14 cellular contexts compared by ENCODE assay signal in the genomic region with DNA sequence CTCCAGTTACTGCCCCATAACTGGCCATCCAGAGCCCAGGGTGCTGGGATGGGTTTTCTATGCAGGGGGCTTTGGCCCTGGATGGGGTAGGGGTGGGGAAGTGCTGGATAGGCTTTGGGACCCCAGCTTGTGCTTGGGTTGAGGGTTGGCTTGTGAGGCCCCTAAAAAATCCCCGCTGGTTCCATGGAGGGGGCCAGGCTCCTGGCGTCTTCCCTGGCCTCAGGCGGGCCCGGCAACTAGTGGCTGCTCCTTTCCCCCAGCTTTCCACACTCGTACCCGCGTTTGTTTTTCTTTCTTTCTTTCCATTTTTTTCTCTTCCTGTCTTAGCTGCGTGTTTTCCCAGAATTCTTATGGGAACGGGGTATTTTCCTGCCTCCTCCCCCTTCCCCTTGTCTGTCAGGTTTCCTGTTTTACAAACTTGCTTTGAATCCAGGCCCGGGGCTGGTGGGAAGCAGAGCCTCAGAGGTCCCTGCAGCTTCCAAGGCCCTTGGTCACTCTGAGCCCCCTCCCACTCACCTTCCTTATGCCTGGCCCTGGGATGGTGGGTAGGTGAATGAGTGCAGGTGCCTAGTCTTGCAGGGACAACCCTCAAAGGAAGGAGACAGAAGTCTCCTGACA. TPM values are rescaled to one million over a fixed set of nuclear protein-coding genes. Genes with fewer than 3 reads are reported as not detected.
DNase-seq lines count a peak whose midpoint lies in the region; ATAC-seq lines count a peak whose summit lies in the region.
"Had no signal": no experiment of that assay in that cellular context is flagged by ENCODE, and none has a peak within 500 bp of the region (broad histone marks: within the 10 kb centered on the region; RNA-seq: fewer than 3 reads in every experiment).

No MANE protein-coding gene starts in this region.

- no peak overlapping the region for H3K4me2 ChIP-seq in trophoblast cell (ENCODE audit: low read length)

- H3K4me1 Mint-ChIP-seq in stimulated activated naive CD8-positive, alpha-beta T cell treated with anti-CD3 and anti-CD28 coated beads, Interleukin-15, amount 100 ng/mL, for 72 hours: peaks cover 87% of the 10 kb centered on the region

- no peak for DNase-seq in stimulated activated naive CD8-positive, alpha-beta T cell treated with anti-CD3 and anti-CD28 coated beads, Interleukin-15, amount 100 ng/mL, for 72 hours
- DNase-seq in stimulated activated naive CD8-positive, alpha-beta T cell treated with anti-CD3 and anti-CD28 coated beads, Interleukin-15, Interleukin-2, amounts not matched to agents 100 U/mL and 50 U/mL, for 24 hours: no peak
- DNase-seq in islet precursor cell (peak; percentile 71), trophoblast cell (no peak), NOMO-1 treated with dmso at 0.1 percent for 144 hours (lab: John Stamatoyannopoulos, UW; ENCODE audit: unreplicated experiment) (no peak), medulla oblongata (ENCODE audit: extremely low spot score) (no peak), KBM-7 (no peak)
- DNase-seq: activated CD4-positive, alpha-beta T cell treated with anti-CD3 and anti-CD28 coated beads, Interleukin-2, amount 50 U/mL, for 1 hour; Calu3; natural killer cell; NCI-H345; T-helper 17 cell had no signal

- peak overlapping the region; percentile 78 for H2AK5ac ChIP-seq in trophoblast cell (ENCODE audit: low read length)

- H3K27me3 ChIP-seq in trophoblast cell (ENCODE audit: insufficient read depth, low read length): no peaks in the 10 kb centered on the region

- peak overlapping the region; percentile 93 for H3K14ac ChIP-seq in trophoblast cell (ENCODE audit: low read length)

- H3K23ac ChIP-seq in trophoblast cell (ENCODE audit: low read length): no peak overlapping the region

- no peaks in the 10 kb centered on the region for H3K9me3 Mint-ChIP-seq in stimulated activated naive CD8-positive, alpha-beta T cell treated with anti-CD3 and anti-CD28 coated beads, Interleukin-15, amount 100 ng/mL, for 72 hours
- H3K9me3 Mint-ChIP-seq: natural killer cell had no signal

- peak overlapping the region; percentile 91 for H2BK12ac ChIP-seq in trophoblast cell (ENCODE audit: low read length)

- H3K27me3 Mint-ChIP-seq in stimulated activated naive CD8-positive, alpha-beta T cell treated with anti-CD3 and anti-CD28 coated beads, Interleukin-15, amount 100 ng/mL, for 72 hours: no peaks in the 10 kb centered on the region
- H3K27me3 Mint-ChIP-seq: T-helper 17 cell had no signal

- no peaks in the 10 kb centered on the region for H3K9me3 ChIP-seq in trophoblast cell (ENCODE audit: insufficient read depth, low read depth, low read length)

- H4K12ac ChIP-seq in trophoblast cell (ENCODE audit: low read depth, low read length): peak overlapping the region; percentile 46

- peak overlapping the region; percentile 92 for H3K4ac ChIP-seq in trophoblast cell (ENCODE audit: low read depth, low read length)

- peak overlapping the region; percentile 71 for H3K27ac ChIP-seq in trophoblast cell (ENCODE audit: low read depth, low read length)

- peaks cover 44% of the 10 kb centered on the region for H3K79me1 ChIP-seq in trophoblast cell (ENCODE audit: low read length)

- no peak for ATAC-seq in stimulated activated naive CD8-positive, alpha-beta T cell treated with anti-CD3 and anti-CD28 coated beads, Interleukin-15, amount 100 ng/mL, for 72 hours
- ATAC-seq in stimulated activated naive CD8-positive, alpha-beta T cell treated with anti-CD3 and anti-CD28 coated beads, Interleukin-15, Interleukin-2, amounts not matched to agents 100 U/mL and 50 U/mL, for 24 hours: no peak
- no peak for ATAC-seq in activated CD4-positive, CD25-positive, alpha-beta regulatory T cell treated with anti-CD3 and anti-CD28 coated beads, Interleukin-2, amount 50 U/mL, for 24 hours
- ATAC-seq: natural killer cell, Panc1, T-helper 17 cell had no signal

- H3K4me3 ChIP-seq in trophoblast cell (ENCODE audit: low read depth, low read length): no peak overlapping the region

- peak overlapping the region; percentile 83 for H4K8ac ChIP-seq in trophoblast cell (ENCODE audit: low read depth, low read length)

- peak overlapping the region; percentile 96 for H2BK120ac ChIP-seq in trophoblast cell (ENCODE audit: insufficient read depth, low read length, poor library complexity)

- H3K36me3 ChIP-seq in trophoblast cell (ENCODE audit: control insufficient read depth in 1 of 2, insufficient read depth in 2 of 2, low read length in 2 of 2): peaks cover 0 to 9% of the 10 kb centered on the region in 2 experiments

- peak overlapping the region; percentile 46 to 56 for H3K27ac Mint-ChIP-seq in stimulated activated naive CD8-positive, alpha-beta T cell treated with anti-CD3 and anti-CD28 coated beads, Interleukin-15, amount 100 ng/mL, for 72 hours
- H3K27ac Mint-ChIP-seq: natural killer cell, T-helper 17 cell had no signal

- peak overlapping the region; percentile 96 for H4K91ac ChIP-seq in trophoblast cell (ENCODE audit: low read depth, low read length)

- peak overlapping the region; percentile 19 for H2AFZ ChIP-seq in trophoblast cell (ENCODE audit: insufficient read depth, low read length, poor library complexity)

- H3K4me1 ChIP-seq in trophoblast cell (ENCODE audit: control insufficient read depth in 1 of 2, insufficient read depth in 2 of 2, low read length in 2 of 2): peaks cover 39 to 49% of the 10 kb centered on the region in 2 experiments

- no CpG with 5 or more reads among the region's 10 CpGs for WGBS in trophoblast cell (ENCODE audit: extremely low coverage, insufficient coverage, insufficient read length)

- peak overlapping the region; percentile 88 for H3K18ac ChIP-seq in trophoblast cell (ENCODE audit: low read length)

- peaks cover 6% of the 10 kb centered on the region for H3K79me2 ChIP-seq in trophoblast cell (ENCODE audit: control insufficient read depth, insufficient read depth, low read length, poor library complexity)

- H3K4me3 Mint-ChIP-seq in stimulated activated naive CD8-positive, alpha-beta T cell treated with anti-CD3 and anti-CD28 coated beads, Interleukin-15, amount 100 ng/mL, for 72 hours: no peak overlapping the region
- H3K4me3 Mint-ChIP-seq: natural killer cell, T-helper 17 cell had no signal

- no peak overlapping the region for H3K9ac ChIP-seq in trophoblast cell (ENCODE audit: low read length)

- in situ Hi-C loops in KBM-7 (cut with MboI; ENCODE audit: low pct_unique_long_range_greater_than_20kb, low sequenced_read_pairs): no loop called here

- H2BK5ac ChIP-seq in trophoblast cell (ENCODE audit: low read depth, low read length, poor library complexity): peak overlapping the region; percentile 37

RNA-seq across cellular contexts. Expression of a gene that starts 40.2 kb away (rescaled TPM):
- polyA plus RNA-seq in trophoblast cell (2013): 97.8 and 100 TPM in 2 replicates
